In the genomic region with DNA sequence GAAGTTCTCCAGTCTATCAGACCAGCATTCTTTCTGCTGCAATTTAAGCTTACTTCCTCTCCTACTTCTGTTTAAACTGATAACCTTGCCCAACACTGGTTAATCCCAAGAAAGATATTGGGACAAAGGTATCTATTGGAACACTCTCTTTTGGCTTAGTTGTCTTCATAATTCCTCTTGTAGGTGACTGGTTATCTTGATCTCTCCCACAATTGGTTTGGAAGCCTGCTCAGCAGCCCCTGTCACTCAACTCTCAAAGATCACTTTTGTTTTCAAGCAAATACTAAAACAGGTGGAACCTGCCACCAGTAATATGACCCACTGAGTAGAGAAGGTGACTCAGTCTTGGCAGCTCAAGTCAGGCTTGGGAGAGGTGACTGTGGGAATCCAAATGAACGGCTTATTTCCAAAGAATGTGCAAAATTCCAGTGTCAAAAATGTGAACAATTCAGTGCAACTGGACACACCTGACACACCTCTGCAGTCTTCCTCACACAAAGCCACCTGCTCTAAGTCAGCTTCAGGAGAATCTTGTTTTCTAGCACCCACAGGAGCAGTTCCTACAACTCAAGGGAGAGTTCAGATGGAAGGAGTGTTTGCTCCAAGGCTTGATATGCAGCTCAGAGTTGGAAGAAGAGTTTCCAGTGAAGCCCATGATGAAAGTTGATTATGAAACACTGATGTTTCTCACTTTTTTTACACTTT, we compare ENCODE assay signal across 9 cellular contexts.
DNase-seq lines count a peak whose midpoint lies in the region; ATAC-seq and TF ChIP-seq lines count a peak whose summit lies in the region.
"Had no signal": no experiment of that assay in that cellular context is flagged by ENCODE, and none has a peak within 500 bp of the region (broad histone marks: within the 10 kb centered on the region; RNA-seq: fewer than 3 reads in every experiment).

No MANE protein-coding gene starts in this region.

- no peak for TF ChIP-seq CTCF in brain microvascular endothelial cell (IDR thresholded peaks at IDR 0.05; ENCODE audit: low read depth, low read length, missing control alignments)

- no peaks in the 10 kb centered on the region for H3K9me3 ChIP-seq in CD8-positive, alpha-beta memory T cell (ENCODE audit: low read length)
- no peaks in the 10 kb centered on the region for H3K9me3 ChIP-seq in KOPT-K1 (ENCODE audit: insufficient read depth, low read length, poor library complexity, severe bottlenecking)

- peak overlapping the region in 7 of 8 donors; percentile 0 to 80 (median 43) for H3K27ac Mint-ChIP-seq in CD8-positive, alpha-beta memory T cell
- peak overlapping the region; percentile 88 for H3K27ac Mint-ChIP-seq in activated naive CD8-positive, alpha-beta T cell
- peak overlapping the region; percentile 73 to 93 (median 87) for H3K27ac Mint-ChIP-seq in naive thymus-derived CD8-positive, alpha-beta T cell
- H3K27ac Mint-ChIP-seq: dendritic cell treated with granulocyte-macrophage colony-stimulating factor and Interleukin-4, amounts not matched to agents 40 ng/mL and 50 ng/mL, for 4 days had no signal

- ATAC-seq in naive thymus-derived CD8-positive, alpha-beta T cell, result no peak
- no peak for ATAC-seq in HG03280 (IDR thresholded peaks at IDR 0.05; ENCODE audit: unreplicated experiment)
- ATAC-seq in HG02970 (IDR thresholded peaks at IDR 0.05; ENCODE audit: low FRiP score, unreplicated experiment), result no peak

- POLR2A ChIA-PET in CD8-positive, alpha-beta memory T cell (lab: Charles Lee), result no interaction called here
- POLR2A ChIA-PET in naive thymus-derived CD8-positive, alpha-beta T cell (lab: Charles Lee), result interaction anchor here (0.8 to 1.7 kb wide), 4 partner anchors 69 to 84 kb away, joined by 3 to 5 read pairs (median 4); no protein-coding TSS in a partner anchor

- H3K36me3 Mint-ChIP-seq in CD8-positive, alpha-beta memory T cell, result no peaks in the 10 kb centered on the region
- no peaks in the 10 kb centered on the region for H3K36me3 Mint-ChIP-seq in activated naive CD8-positive, alpha-beta T cell
- H3K36me3 Mint-ChIP-seq in naive thymus-derived CD8-positive, alpha-beta T cell, result no peaks in the 10 kb centered on the region

- no peak overlapping the region for H3K27ac ChIP-seq in CD8-positive, alpha-beta memory T cell (ENCODE audit: low read depth, low read length)
- peak overlapping the region; percentile 46 for H3K27ac ChIP-seq in KOPT-K1 (ENCODE audit: low read depth, low read length, poor library complexity, severe bottlenecking)
- H3K27ac ChIP-seq in brain microvascular endothelial cell, result no peak overlapping the region

- peaks cover 55 to 64% (median 57%) of the 10 kb centered on the region in 3 donors for H3K4me1 Mint-ChIP-seq in CD8-positive, alpha-beta memory T cell
- H3K4me1 Mint-ChIP-seq in activated naive CD8-positive, alpha-beta T cell (ENCODE audit: low read depth), result peaks cover 75% of the 10 kb centered on the region
- peaks cover 42 to 72% (median 68%) of the 10 kb centered on the region in 4 donors for H3K4me1 Mint-ChIP-seq in naive thymus-derived CD8-positive, alpha-beta T cell

- no peaks in the 10 kb centered on the region for H3K9me3 Mint-ChIP-seq in CD8-positive, alpha-beta memory T cell
- H3K9me3 Mint-ChIP-seq in activated naive CD8-positive, alpha-beta T cell (ENCODE audit: low read depth), result no peaks in the 10 kb centered on the region
- no peaks in the 10 kb centered on the region for H3K9me3 Mint-ChIP-seq in naive thymus-derived CD8-positive, alpha-beta T cell
- H3K9me3 Mint-ChIP-seq: dendritic cell treated with granulocyte-macrophage colony-stimulating factor and Interleukin-4, amounts not matched to agents 40 ng/mL and 50 ng/mL, for 4 days had no signal

- in situ Hi-C loops in brain microvascular endothelial cell (cut with HindIII; ENCODE audit: low pct_ligation_motif_present, low sequenced_read_pairs), result no loop called here

- H3K27me3 Mint-ChIP-seq in CD8-positive, alpha-beta memory T cell, result no peaks in the 10 kb centered on the region
- no peaks in the 10 kb centered on the region for H3K27me3 Mint-ChIP-seq in activated naive CD8-positive, alpha-beta T cell
- H3K27me3 Mint-ChIP-seq in naive thymus-derived CD8-positive, alpha-beta T cell, result no peaks in the 10 kb centered on the region
- H3K27me3 Mint-ChIP-seq: dendritic cell treated with granulocyte-macrophage colony-stimulating factor and Interleukin-4, amounts not matched to agents 40 ng/mL and 50 ng/mL, for 4 days had no signal

- no peak overlapping the region for H3K4me3 ChIP-seq in CD8-positive, alpha-beta memory T cell (ENCODE audit: low read length)
- no peak overlapping the region for H3K4me3 ChIP-seq in brain microvascular endothelial cell (ENCODE audit: low read depth, low read length)

- H3K4me3 Mint-ChIP-seq in CD8-positive, alpha-beta memory T cell, result peak overlapping the region in 6 of 7 donors; percentile 14 to 58 (median 40)
- H3K4me3 Mint-ChIP-seq in activated naive CD8-positive, alpha-beta T cell, result peak overlapping the region; percentile 61
- H3K4me3 Mint-ChIP-seq in naive thymus-derived CD8-positive, alpha-beta T cell, result peak overlapping the region; percentile 9 to 84 (median 62)
- H3K4me3 Mint-ChIP-seq: dendritic cell treated with granulocyte-macrophage colony-stimulating factor and Interleukin-4, amounts not matched to agents 40 ng/mL and 50 ng/mL, for 4 days had no signal

- DNase-seq in CD8-positive, alpha-beta memory T cell, result no peak
- no peak for DNase-seq in naive thymus-derived CD8-positive, alpha-beta T cell
- no peak for DNase-seq in NCI-H1417 (lab: John Stamatoyannopoulos, UW)
- no peak for DNase-seq in brain microvascular endothelial cell

- CTCF ChIA-PET in CD8-positive, alpha-beta memory T cell (lab: Charles Lee), result interaction anchor here (0.8 kb wide), 1 partner anchor 206 kb away, joined by 3 read pairs; no protein-coding TSS in a partner anchor

- H3K4me1 ChIP-seq in CD8-positive, alpha-beta memory T cell (ENCODE audit: insufficient read depth, low read length), result peaks cover 53% of the 10 kb centered on the region

- H3K27me3 ChIP-seq in CD8-positive, alpha-beta memory T cell (ENCODE audit: insufficient read depth, low read length, poor library complexity, severe bottlenecking), result no peaks in the 10 kb centered on the region
- H3K27me3 ChIP-seq in brain microvascular endothelial cell (replicated peaks), result no peaks in the 10 kb centered on the region

- H3K36me3 ChIP-seq in CD8-positive, alpha-beta memory T cell (ENCODE audit: insufficient read depth, low read length), result no peaks in the 10 kb centered on the region
- H3K36me3 ChIP-seq in KOPT-K1 (ENCODE audit: insufficient read depth, low read length) (no peaks in the 10 kb centered on the region), brain microvascular endothelial cell (replicated peaks) (no peaks in the 10 kb centered on the region)
